8 cellular contexts compared by ENCODE assay signal in the genomic region with DNA sequence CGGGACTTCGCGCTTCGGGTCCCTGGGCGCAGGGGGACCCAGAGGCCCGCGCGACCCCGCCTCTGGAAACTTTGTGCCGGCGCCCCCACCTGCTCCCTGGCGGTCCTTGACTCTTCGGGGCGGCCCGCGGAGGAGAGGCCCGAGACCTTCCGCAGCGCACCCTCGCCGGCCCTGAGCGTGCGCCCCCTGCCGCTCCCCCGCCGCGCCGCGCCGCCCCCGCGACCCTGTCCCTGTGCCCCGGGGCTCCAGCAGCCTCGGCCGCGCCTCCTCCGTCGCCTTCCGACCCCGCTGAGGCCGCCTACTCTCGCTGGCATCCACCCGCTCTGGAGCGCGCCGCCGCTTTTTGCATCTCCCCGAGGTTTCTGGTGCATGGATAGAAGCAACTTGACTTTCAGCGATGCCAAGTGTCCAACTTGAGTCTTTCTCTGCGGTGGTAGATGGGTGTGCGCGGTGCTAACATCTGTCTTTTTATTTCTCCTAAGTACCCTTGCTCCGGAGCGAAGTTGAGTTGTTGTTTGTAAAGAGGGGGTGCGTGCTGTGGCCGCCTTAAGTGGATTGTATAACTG. TPM values are rescaled to one million over a fixed set of nuclear protein-coding genes. Genes with fewer than 3 reads are reported as not detected.
DNase-seq lines count a peak whose midpoint lies in the region; ATAC-seq, FAIRE-seq and TF ChIP-seq lines count a peak whose summit lies in the region.

No MANE protein-coding gene starts in this region.

- H3K9me3 Mint-ChIP-seq in CD8-positive, alpha-beta T cell, result no peaks in the 10 kb centered on the region

- no peak for FAIRE-seq in pancreas (lab: Jason Lieb, UNC)

- peaks cover 27% of the 10 kb centered on the region for H3K4me1 Mint-ChIP-seq in CD8-positive, alpha-beta T cell (ENCODE audit: low read depth)

- intact Hi-C loops in CD8-positive, alpha-beta T cell (cut with DNase I, micrococcal nuclease), result no loop called here
- intact Hi-C loops in pancreas (cut with DNase I), result no loop called here
- intact Hi-C loops in thyroid gland (cut with DNase I), result no loop called here

- WGBS in pancreas, 2 donors, result 1% methylated on average over 31 to 55 of the region's 56 CpGs
- 0% methylated on average over 12 to 13 of the region's 56 CpGs for WGBS in thyroid gland, 2 donors

- peak overlapping the region; percentile 61 for H3K4me3 ChIP-seq in CD8-positive, alpha-beta T cell (ENCODE audit: low read depth, low read length)
- peak overlapping the region; percentile 69 to 81 (median 80) for H3K4me3 ChIP-seq in pancreas
- peak overlapping the region; percentile 64 to 85 (median 81) for H3K4me3 ChIP-seq in thyroid gland (replicated peaks in 1 of 3)

- H3K36me3 Mint-ChIP-seq in CD8-positive, alpha-beta T cell, result peaks cover 3% of the 10 kb centered on the region

- no peak for TF ChIP-seq CTCF in CD8-positive, alpha-beta T cell (IDR thresholded peaks at IDR 0.05)
- TF ChIP-seq CTCF in pancreas (IDR thresholded peaks at IDR 0.05), result peak in 2 of 4 donors; percentile 12 to 32
- peak in 2 of 6 experiments; percentile 23 to 49 for TF ChIP-seq CTCF in thyroid gland (IDR thresholded peaks at IDR 0.05)

- no peaks in the 10 kb centered on the region for H3K36me3 ChIP-seq in CD8-positive, alpha-beta T cell (ENCODE audit: insufficient read depth, low read length)
- H3K36me3 ChIP-seq in pancreas, result no peaks in the 10 kb centered on the region
- H3K36me3 ChIP-seq in thyroid gland, result no peaks in the 10 kb centered on the region

- peak overlapping the region; percentile 42 for H3K27ac ChIP-seq in CD8-positive, alpha-beta T cell (ENCODE audit: low read depth, low read length)
- peak overlapping the region in 3 of 4 donors; percentile 59 to 70 (median 64) for H3K27ac ChIP-seq in pancreas
- peak overlapping the region; percentile 75 to 94 (median 83) for H3K27ac ChIP-seq in thyroid gland

- H3K27ac Mint-ChIP-seq in CD8-positive, alpha-beta T cell, result peak overlapping the region; percentile 84

- H3K9me3 ChIP-seq in CD8-positive, alpha-beta T cell (ENCODE audit: low read length), result no peaks in the 10 kb centered on the region
- H3K9me3 ChIP-seq in pancreas (no peaks in the 10 kb centered on the region), thyroid gland (no peaks in the 10 kb centered on the region)

- ATAC-seq in CD8-positive, alpha-beta T cell, result peak; percentile 68
- ATAC-seq in GM19324 (IDR thresholded peaks at IDR 0.05; ENCODE audit: low FRiP score, unreplicated experiment) (peak; percentile 43), HG03460 (IDR thresholded peaks at IDR 0.05; ENCODE audit: unreplicated experiment) (peak; percentile 44), pancreas (peak; percentile 26 to 52 (median 36))

- H3K27me3 Mint-ChIP-seq in CD8-positive, alpha-beta T cell (ENCODE audit: low read depth), result no peaks in the 10 kb centered on the region

- H3K4me3 Mint-ChIP-seq in CD8-positive, alpha-beta T cell, result peak overlapping the region; percentile 90

- peaks cover 26% of the 10 kb centered on the region for H3K4me1 ChIP-seq in CD8-positive, alpha-beta T cell (ENCODE audit: insufficient read depth, low read length)
- peaks cover 6 to 11% (median 7%) of the 10 kb centered on the region in 3 donors for H3K4me1 ChIP-seq in pancreas
- H3K4me1 ChIP-seq in thyroid gland, result peaks cover 44% of the 10 kb centered on the region in 2 donors

- H3K27me3 ChIP-seq in CD8-positive, alpha-beta T cell (ENCODE audit: insufficient read depth, low read length), result no peaks in the 10 kb centered on the region
- H3K27me3 ChIP-seq in pancreas (no peaks in the 10 kb centered on the region), thyroid gland (no peaks in the 10 kb centered on the region)

- peak in 1 of 2 donors; percentile 17 for TF ChIP-seq POLR2A in thyroid gland (IDR thresholded peaks at IDR 0.05)

- CTCF ChIA-PET in CD8-positive, alpha-beta T cell (lab: Charles Lee), result interaction anchor here (0.9 to 1.5 kb wide), 2 partner anchors 10 to 119 kb away, joined by 3 read pairs; a partner anchor contains a TSS

- peak; percentile 57 to 80 (median 72) for DNase-seq in CD8-positive, alpha-beta T cell
- DNase-seq in RPMI8226, result peak; percentile 82
- peak; percentile 67 for DNase-seq in activated gamma-delta T cell treated with Interleukin-2 at 50 U/mL for 16 hours
- peak; percentile 68 for DNase-seq in glomerular visceral epithelial cell (ENCODE audit: extremely low spot score)
- peak; percentile 60 to 85 (median 70) for DNase-seq in pancreas
- DNase-seq in thyroid gland, result peak; percentile 88

- POLR2A ChIA-PET in CD8-positive, alpha-beta T cell (lab: Charles Lee), result interaction anchor here (1.4 kb wide), 1 partner anchor 118 kb away, joined by 6 read pairs; a partner anchor contains a TSS

RNA-seq across cellular contexts. Expression of a gene that starts 0.4 kb away (rescaled TPM):
- 1 to 10 TPM; 5.5 to 6.8 TPM for total RNA-seq in CD8-positive, alpha-beta T cell
- total RNA-seq in pancreas (1 to 10 TPM; 2.7 to 5.6 (median 4.4) TPM), thyroid gland (10 to 100 TPM; 52.7 to 74.5 (median 59.0) TPM)
- 1 to 10 TPM; 2.9 to 6.4 TPM for polyA plus RNA-seq in pancreas

Comparison
In these comparisons a context has a peak if more than half of its experiments do, and no peak if none do; other contexts are left out.
1. Peak in every context shown above with its lines: DNase-seq, ATAC-seq, H3K4me3 ChIP-seq and H3K27ac ChIP-seq.
2. RNA of a gene that starts 0.4 kb away (total RNA-seq): 52.7 to 74.5 TPM in thyroid gland; 5.5 to 6.8 TPM in CD8-positive, alpha-beta T cell and 2.7 to 5.6 TPM in pancreas; every median in the first group is over 4 times any median in the second.